ENCODE assay signal across 15 cellular contexts in the genomic region with DNA sequence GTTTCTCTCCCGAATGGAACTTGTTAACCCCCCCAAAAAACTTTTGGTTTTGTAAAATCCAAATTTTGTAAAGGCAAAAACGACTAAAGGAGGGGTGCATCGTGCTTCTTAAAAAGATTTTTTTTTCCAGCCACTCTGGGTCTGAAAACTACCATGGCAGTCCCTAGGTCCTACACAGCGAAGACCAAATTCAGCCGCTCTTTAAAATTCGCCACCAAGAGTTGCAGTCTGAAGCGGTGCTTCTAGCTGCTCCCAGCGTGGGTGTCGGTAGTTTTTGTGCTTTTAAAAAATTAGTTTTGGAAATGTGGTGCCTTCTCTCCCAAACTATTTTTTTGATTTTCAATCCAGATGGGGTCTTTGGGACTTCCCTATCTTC. TPM values are rescaled to one million over a fixed set of nuclear protein-coding genes. Genes with fewer than 3 reads are reported as not detected.
A peak's percentile ranks its signal among the peaks of the same experiment; 100 is the strongest.
DNase-seq lines count a peak whose midpoint lies in the region; ATAC-seq and TF ChIP-seq lines count a peak whose summit lies in the region.
"Had no signal": no experiment of that assay in that cellular context is flagged by ENCODE, and none has a peak within 500 bp of the region (broad histone marks: within the 10 kb centered on the region; RNA-seq: fewer than 3 reads in every experiment).

No MANE protein-coding gene starts in this region.

- peak overlapping the region; percentile 5 for H3K27ac Mint-ChIP-seq in activated naive CD4-positive, alpha-beta T cell treated with anti-CD3 and anti-CD28 coated beads, Interleukin-2, amount 10 ng/mL, durations not matched to agents 7 days and 5 days
- no peak overlapping the region for H3K27ac Mint-ChIP-seq in activated T-helper 17 cell treated with anti-CD3 and anti-CD28 coated beads, Interleukin-2, amount 50 U/mL, for 72 hours
- no peak overlapping the region for H3K27ac Mint-ChIP-seq in immature natural killer cell
- H3K27ac Mint-ChIP-seq in type B pancreatic cell: no peak overlapping the region
- H3K27ac Mint-ChIP-seq: activated CD4-positive, alpha-beta memory T cell treated with anti-CD3 and anti-CD28 coated beads, Interleukin-2, amount 10 ng/mL, durations not matched to agents 7 days and 5 days had no signal

- TF ChIP-seq CTCF in type B pancreatic cell (conservative IDR thresholded peaks at IDR 0.05): no peak

- H3K9me3 Mint-ChIP-seq in activated naive CD4-positive, alpha-beta T cell treated with anti-CD3 and anti-CD28 coated beads, Interleukin-2, amount 10 ng/mL, durations not matched to agents 7 days and 5 days: no peaks in the 10 kb centered on the region
- H3K9me3 Mint-ChIP-seq in activated T-helper 17 cell treated with anti-CD3 and anti-CD28 coated beads, Interleukin-2, amount 50 U/mL, for 72 hours: no peaks in the 10 kb centered on the region
- H3K9me3 Mint-ChIP-seq in immature natural killer cell: peaks cover 0 to 3% (median 0%) of the 10 kb centered on the region in 6 donors
- no peaks in the 10 kb centered on the region for H3K9me3 Mint-ChIP-seq in type B pancreatic cell
- H3K9me3 Mint-ChIP-seq: activated CD4-positive, alpha-beta memory T cell treated with anti-CD3 and anti-CD28 coated beads, Interleukin-2, amount 10 ng/mL, durations not matched to agents 7 days and 5 days had no signal

- CTCF ChIA-PET in activated naive CD4-positive, alpha-beta T cell treated with anti-CD3 and anti-CD28 coated beads, Interleukin-2, amount 10 ng/mL, durations not matched to agents 7 days and 5 days (lab: Charles Lee): no interaction called here

- H3K36me3 Mint-ChIP-seq in activated naive CD4-positive, alpha-beta T cell treated with anti-CD3 and anti-CD28 coated beads, Interleukin-2, amount 10 ng/mL, durations not matched to agents 7 days and 5 days: peaks cover 22% of the 10 kb centered on the region
- peaks cover 10% of the 10 kb centered on the region for H3K36me3 Mint-ChIP-seq in activated T-helper 17 cell treated with anti-CD3 and anti-CD28 coated beads, Interleukin-2, amount 50 U/mL, for 72 hours (ENCODE audit: low read depth)
- peaks cover 0 to 6% (median 0%) of the 10 kb centered on the region in 3 donors for H3K36me3 Mint-ChIP-seq in immature natural killer cell
- H3K36me3 Mint-ChIP-seq in type B pancreatic cell: peaks cover 3% of the 10 kb centered on the region

- H3K4me1 Mint-ChIP-seq in activated naive CD4-positive, alpha-beta T cell treated with anti-CD3 and anti-CD28 coated beads, Interleukin-2, amount 10 ng/mL, durations not matched to agents 7 days and 5 days: peaks cover 23% of the 10 kb centered on the region
- H3K4me1 Mint-ChIP-seq in activated T-helper 17 cell treated with anti-CD3 and anti-CD28 coated beads, Interleukin-2, amount 50 U/mL, for 72 hours: peaks cover 19% of the 10 kb centered on the region
- H3K4me1 Mint-ChIP-seq in immature natural killer cell (peaks cover 6 to 16% of the 10 kb centered on the region in 2 donors), type B pancreatic cell (ENCODE audit: unreplicated experiment) (peaks cover 33% of the 10 kb centered on the region)

- peaks cover 98% of the 10 kb centered on the region for H3K27me3 Mint-ChIP-seq in activated naive CD4-positive, alpha-beta T cell treated with anti-CD3 and anti-CD28 coated beads, Interleukin-2, amount 10 ng/mL, durations not matched to agents 7 days and 5 days
- peaks cover 68% of the 10 kb centered on the region for H3K27me3 Mint-ChIP-seq in activated T-helper 17 cell treated with anti-CD3 and anti-CD28 coated beads, Interleukin-2, amount 50 U/mL, for 72 hours
- peaks cover 51 to 57% (median 53%) of the 10 kb centered on the region in 3 donors for H3K27me3 Mint-ChIP-seq in immature natural killer cell (ENCODE audit: low read depth in 3 of 3)
- peaks cover 96% of the 10 kb centered on the region for H3K27me3 Mint-ChIP-seq in type B pancreatic cell

- no peak for ATAC-seq in activated T-helper 17 cell treated with anti-CD3 and anti-CD28 coated beads, Interleukin-2, amount 50 U/mL, for 72 hours (replicated peaks)

- H3K4me3 Mint-ChIP-seq in activated naive CD4-positive, alpha-beta T cell treated with anti-CD3 and anti-CD28 coated beads, Interleukin-2, amount 10 ng/mL, durations not matched to agents 7 days and 5 days: peak overlapping the region; percentile 43
- H3K4me3 Mint-ChIP-seq in activated T-helper 17 cell treated with anti-CD3 and anti-CD28 coated beads, Interleukin-2, amount 50 U/mL, for 72 hours: peak overlapping the region; percentile 41
- H3K4me3 Mint-ChIP-seq in immature natural killer cell: peak overlapping the region; percentile 45 to 77 (median 72)
- peak overlapping the region; percentile 82 for H3K4me3 Mint-ChIP-seq in type B pancreatic cell

- DNase-seq in activated naive CD4-positive, alpha-beta T cell treated with anti-CD3 and anti-CD28 coated beads, Interleukin-2, amount 10 ng/mL, durations not matched to agents 7 days and 5 days: no peak
- DNase-seq in activated naive CD4-positive, alpha-beta T cell treated with anti-CD3 and anti-CD28 coated beads, Interleukin-2, amount 50 U/mL, for 16 hours: no peak
- DNase-seq in immature natural killer cell (no peak), type B pancreatic cell (ENCODE audit: extremely low spot score, unreplicated experiment) (no peak), NCI-H1092 treated with DMSO at 0.1 percent for 48 hours (lab: John Stamatoyannopoulos, UW) (no peak), NCI-H2107 (lab: John Stamatoyannopoulos, UW) (no peak), RKO (ENCODE audit: low spot score) (no peak)
- DNase-seq: activated CD4-positive, alpha-beta memory T cell treated with anti-CD3 and anti-CD28 coated beads, Interleukin-2, amount 10 ng/mL, durations not matched to agents 7 days and 5 days; effector memory CD4-positive, alpha-beta T cell; left ventricle myocardium superior; MG63; NCI-H2227 treated with DMSO at 0.1 percent for 48 hours; OCI-M1; uterus had no signal

RNA-seq across cellular contexts. Expression of gene GSC, which starts 0.9 kb away (rescaled TPM):
- total RNA-seq in activated T-helper 17 cell treated with anti-CD3 and anti-CD28 coated beads, Interleukin-2, amount 50 U/mL, for 72 hours: not detected
- not detected for polyA plus RNA-seq in immature natural killer cell
- 1.0 and 16.2 TPM in 2 replicates for total RNA-seq in type B pancreatic cell (ENCODE audit: low replicate concordance)
- total RNA-seq: activated CD4-positive, alpha-beta memory T cell treated with anti-CD3 and anti-CD28 coated beads, Interleukin-2, amount 10 ng/mL, durations not matched to agents 7 days and 5 days had no signal
